ENCODE assay signal across 24 cellular contexts in the genomic region with DNA sequence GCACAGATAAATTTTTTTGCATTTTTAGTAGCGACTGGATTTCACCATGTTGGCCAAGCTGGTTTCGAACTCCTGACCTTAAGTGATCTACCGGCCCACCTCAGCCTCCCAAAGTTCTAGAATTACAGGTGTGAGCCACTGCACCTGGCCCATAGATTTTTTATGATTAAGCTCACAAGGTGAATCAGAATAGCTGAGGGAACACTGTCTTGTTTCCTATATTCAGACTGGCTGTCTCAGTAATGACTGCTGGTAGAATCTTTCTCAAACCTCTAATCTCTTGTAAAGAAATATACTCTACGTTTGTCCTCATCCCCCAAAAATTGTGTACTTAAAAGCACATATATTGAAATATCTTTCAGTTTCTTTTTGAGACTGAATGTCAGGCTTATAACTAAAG.
DNase-seq lines count a peak whose midpoint lies in the region; ATAC-seq, FAIRE-seq and TF ChIP-seq lines count a peak whose summit lies in the region.
"Had no signal": no experiment of that assay in that cellular context is flagged by ENCODE, and none has a peak within 500 bp of the region (broad histone marks: within the 10 kb centered on the region; RNA-seq: fewer than 3 reads in every experiment).

No MANE protein-coding gene starts in this region.

- intact Hi-C loops in MCF 10A (cut with micrococcal nuclease) (loop anchor here (1.0 to 2.0 kb wide), 2 partner anchors 20 to 32 kb away; no protein-coding TSS in a partner anchor), breast epithelium (cut with DNase I; ENCODE audit: low total_unique reads) (no loop called here), left lung (cut with DNase I) (no loop called here)

- H3K36me3 ChIP-seq in breast epithelium = no peaks in the 10 kb centered on the region
- no peaks in the 10 kb centered on the region for H3K36me3 ChIP-seq in bronchial epithelial cell (ENCODE audit: control insufficient read depth, insufficient read depth, low read length)
- H3K36me3 ChIP-seq in left lung = no peaks in the 10 kb centered on the region
- H3K36me3 ChIP-seq: BLaER1, HAP-1 had no signal

- no peaks in the 10 kb centered on the region for H3K36me3 Mint-ChIP-seq in MCF 10A (ENCODE audit: insufficient read depth, unreplicated experiment)
- H3K36me3 Mint-ChIP-seq: CD4-positive, CD25-positive, alpha-beta regulatory T cell; CD8-positive, alpha-beta T cell had no signal

- FAIRE-seq in bronchial epithelial cell (lab: Jason Lieb, UNC) = no peak
- FAIRE-seq: A204.1, G401.6, GM12892, GM19239 had no signal

- TSS peak; percentile 99 for BruUV-seq in MCF 10A (replicated peaks; lab: Mats Ljungman, UMichigan)

- H3K9me3 ChIP-seq in breast epithelium (no peaks in the 10 kb centered on the region), left lung (no peaks in the 10 kb centered on the region)
- H3K9me3 ChIP-seq: BLaER1, Caco-2, HAP-1 had no signal

- H3K27me3 Mint-ChIP-seq in MCF 10A (ENCODE audit: insufficient read depth, unreplicated experiment) = no peaks in the 10 kb centered on the region
- H3K27me3 Mint-ChIP-seq: B cell; CD4-positive, CD25-positive, alpha-beta regulatory T cell had no signal

- peaks cover 4% of the 10 kb centered on the region for H3K9me3 Mint-ChIP-seq in MCF 10A (ENCODE audit: unreplicated experiment)
- H3K9me3 Mint-ChIP-seq: CD8-positive, alpha-beta T cell; HFFc6 had no signal

- H3K4me3 Mint-ChIP-seq in MCF 10A (ENCODE audit: unreplicated experiment) = no peak overlapping the region
- H3K4me3 Mint-ChIP-seq: B cell; CD4-positive, CD25-positive, alpha-beta regulatory T cell; CD8-positive, alpha-beta T cell; HFFc6 had no signal

- CTCF ChIA-PET in MCF 10A (lab: Yijun Ruan, JAX) = interaction anchor here (1.0 to 1.2 kb wide), 3 partner anchors 13 to 76 kb away, joined by 3 to 4 read pairs (median 3); no protein-coding TSS in a partner anchor

- no peak overlapping the region for H3K27ac ChIP-seq in breast epithelium
- peak overlapping the region; percentile 48 for H3K27ac ChIP-seq in foreskin keratinocyte
- H3K27ac ChIP-seq in left lung = no peak overlapping the region
- H3K27ac ChIP-seq: 22Rv1, BLaER1, C4-2B had no signal

- DNase-seq in MCF 10A (ENCODE audit: unreplicated experiment) = no peak
- DNase-seq in breast epithelium (ENCODE audit: low spot score in 2 of 2) = no peak
- peak; percentile 73 for DNase-seq in bronchial epithelial cell (ENCODE audit: low read depth)
- DNase-seq in foreskin keratinocyte = peak; percentile 32 to 55
- no peak for DNase-seq in left lung
- DNase-seq in NOMO-1 (lab: John Stamatoyannopoulos, UW; ENCODE audit: unreplicated experiment in 2 of 2) = no peak
- DNase-seq: CD4-positive, CD25-positive, alpha-beta regulatory T cell; CD8-positive, alpha-beta T cell; DMS153; DND-41; GOT3 had no signal

- POLR2A ChIA-PET in MCF 10A (lab: Yijun Ruan, JAX) = interaction anchor here (0.9 to 2.6 kb wide), 6 partner anchors 8 to 40 kb away, joined by 3 to 7 read pairs (median 5); no protein-coding TSS in a partner anchor

- H3K27me3 ChIP-seq in breast epithelium = no peaks in the 10 kb centered on the region
- H3K27me3 ChIP-seq in bronchial epithelial cell (ENCODE audit: control insufficient read depth, insufficient read depth, low read length) = no peaks in the 10 kb centered on the region
- no peaks in the 10 kb centered on the region for H3K27me3 ChIP-seq in foreskin keratinocyte
- no peaks in the 10 kb centered on the region for H3K27me3 ChIP-seq in left lung
- H3K27me3 ChIP-seq: BLaER1 had no signal

- ATAC-seq in foreskin keratinocyte (peak; percentile 32), left lung (no peak), HG03520 (IDR thresholded peaks at IDR 0.05; ENCODE audit: unreplicated experiment) (no peak), GM21825 (IDR thresholded peaks at IDR 0.05; ENCODE audit: unreplicated experiment) (no peak)
- ATAC-seq: CD8-positive, alpha-beta T cell had no signal

- no peak for TF ChIP-seq POLR2A in breast epithelium (IDR thresholded peaks at IDR 0.05)

- H3K4me3 ChIP-seq in breast epithelium (no peak overlapping the region), bronchial epithelial cell (ENCODE audit: low read depth, low read length) (no peak overlapping the region), left lung (no peak overlapping the region)
- H3K4me3 ChIP-seq: BLaER1, HAP-1 had no signal

- peak overlapping the region; percentile 81 for H3K27ac Mint-ChIP-seq in MCF 10A (ENCODE audit: low read depth, unreplicated experiment)
- H3K27ac Mint-ChIP-seq: B cell; CD4-positive, CD25-positive, alpha-beta regulatory T cell; CD8-positive, alpha-beta T cell; HFFc6 had no signal

- no peaks in the 10 kb centered on the region for H3K4me1 ChIP-seq in breast epithelium
- H3K4me1 ChIP-seq in foreskin keratinocyte = peaks cover 14% of the 10 kb centered on the region
- no peaks in the 10 kb centered on the region for H3K4me1 ChIP-seq in left lung
- H3K4me1 ChIP-seq: BLaER1, Caco-2, HAP-1 had no signal

- H3K4me1 Mint-ChIP-seq in MCF 10A (ENCODE audit: insufficient read depth, unreplicated experiment) = peaks cover 12% of the 10 kb centered on the region
- H3K4me1 Mint-ChIP-seq: B cell; CD4-positive, CD25-positive, alpha-beta regulatory T cell had no signal

- TF ChIP-seq CTCF in MCF 10A (IDR thresholded peaks at IDR 0.05; ENCODE audit: unreplicated experiment) (no peak), breast epithelium (IDR thresholded peaks at IDR 0.05) (no peak), bronchial epithelial cell (IDR thresholded peaks at IDR 0.05; ENCODE audit: insufficient read depth, low read length, severe bottlenecking) (no peak), foreskin keratinocyte (conservative IDR thresholded peaks at IDR 0.05) (no peak), left lung (IDR thresholded peaks at IDR 0.05) (no peak)

Comparison
In these comparisons a context has a peak if more than half of its experiments do, and no peak if none do; other contexts are left out.
1. DNase-seq: peak in bronchial epithelial cell (single experiment) and foreskin keratinocyte (2 of 2); none in MCF 10A (single experiment), breast epithelium (0 of 2), left lung (0 of 2) and NOMO-1 (0 of 2).